Comparison of ENCODE assay signal across 8 cellular contexts in the genomic region with DNA sequence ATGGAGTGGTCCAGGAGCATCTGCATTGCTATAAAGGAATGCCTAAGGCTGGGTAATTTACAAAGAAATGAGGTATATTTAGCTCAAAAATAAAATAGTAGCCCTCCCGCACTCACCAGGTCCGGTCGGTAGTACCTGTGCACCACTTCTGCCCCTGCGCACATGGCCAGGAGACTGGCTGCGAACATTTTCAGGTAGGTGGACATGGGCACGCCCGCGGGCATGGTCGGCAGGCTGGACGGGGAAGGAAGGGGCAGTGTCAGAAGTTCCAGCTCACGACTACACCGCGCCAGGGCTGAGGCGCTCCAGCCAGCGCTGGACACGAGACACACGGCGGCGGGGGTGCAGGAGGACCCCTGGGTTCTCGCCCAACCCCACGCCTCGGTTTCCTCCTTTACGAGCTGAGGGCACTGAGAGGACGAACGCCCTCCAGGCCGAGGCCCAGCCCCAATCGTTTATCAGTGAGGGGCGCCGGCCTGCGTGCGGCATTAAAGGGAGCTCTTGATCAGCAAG. TPM values are rescaled to one million over a fixed set of nuclear protein-coding genes. Genes with fewer than 3 reads are reported as not detected.
DNase-seq lines count a peak whose midpoint lies in the region; ATAC-seq and TF ChIP-seq lines count a peak whose summit lies in the region.

No MANE protein-coding gene starts in this region.

- H3K27me3 ChIP-seq in WERI-Rb-1 (ENCODE audit: insufficient read depth, low read depth, severe bottlenecking): no peaks in the 10 kb centered on the region
- H3K27me3 ChIP-seq in gastroesophageal sphincter: no peaks in the 10 kb centered on the region
- no peaks in the 10 kb centered on the region for H3K27me3 ChIP-seq in parathyroid adenoma (ENCODE audit: control insufficient read depth, insufficient read depth, low read length)

- H3K36me3 ChIP-seq in WERI-Rb-1 (peaks cover 32% of the 10 kb centered on the region), gastroesophageal sphincter (peaks cover 0 to 30% of the 10 kb centered on the region in 2 donors), parathyroid adenoma (ENCODE audit: control insufficient read depth, insufficient read depth, low read length) (no peaks in the 10 kb centered on the region)

- H3K4me1 ChIP-seq in gastroesophageal sphincter (peaks cover 6 to 44% (median 13%) of the 10 kb centered on the region in 3 donors), parathyroid adenoma (peaks cover 10% of the 10 kb centered on the region)

- DNase-seq in WERI-Rb-1: no peak
- no peak for DNase-seq in cerebellar cortex (ENCODE audit: low spot score)
- no peak for DNase-seq in stimulated activated CD4-positive, alpha-beta T cell treated with anti-CD3 and anti-CD28 coated beads, Interleukin-2, amount 100 ng/mL, for 48 hours

- H3K4me3 ChIP-seq in WERI-Rb-1 (ENCODE audit: low read depth, low read length) (peak overlapping the region; percentile 97), gastroesophageal sphincter (peak overlapping the region; percentile 82 to 95), parathyroid adenoma (ENCODE audit: low read depth, low read length) (peak overlapping the region; percentile 78)

- peaks cover 11% of the 10 kb centered on the region for H3K79me2 ChIP-seq in parathyroid adenoma

- TF ChIP-seq CTCF in 22Rv1 (IDR thresholded peaks at IDR 0.05): no peak
- TF ChIP-seq CTCF in WERI-Rb-1 (IDR thresholded peaks at IDR 0.05; ENCODE audit: low read depth, low read length): no peak
- no peak for TF ChIP-seq CTCF in gastroesophageal sphincter (IDR thresholded peaks at IDR 0.05)
- no peak for TF ChIP-seq CTCF in parathyroid adenoma (IDR thresholded peaks at IDR 0.05)

- WGBS in gastroesophageal sphincter (ENCODE audit: low coverage in 1 of 2), 2 donors: 0 to 7% methylated on average over 6 to 7 of the region's 31 CpGs

- peak overlapping the region; percentile 8 for H3K9ac ChIP-seq in parathyroid adenoma

- peak overlapping the region; percentile 97 for H2AFZ ChIP-seq in parathyroid adenoma

- TF ChIP-seq EP300 in gastroesophageal sphincter (IDR thresholded peaks at IDR 0.05): no peak

- H3K9me3 ChIP-seq in WERI-Rb-1 (ENCODE audit: severe bottlenecking) (no peaks in the 10 kb centered on the region), gastroesophageal sphincter (no peaks in the 10 kb centered on the region), parathyroid adenoma (ENCODE audit: control insufficient read depth, low read length) (no peaks in the 10 kb centered on the region)

- H3K4me2 ChIP-seq in parathyroid adenoma (ENCODE audit: low read length): peak overlapping the region; percentile 99

- no peak for TF ChIP-seq POLR2A in gastroesophageal sphincter (IDR thresholded peaks at IDR 0.05)

- H3K27ac ChIP-seq in 22Rv1 (peak overlapping the region; percentile 96), WERI-Rb-1 (peak overlapping the region; percentile 85), gastroesophageal sphincter (peak overlapping the region; percentile 85 to 92 (median 90)), parathyroid adenoma (peak overlapping the region; percentile 97)

- ATAC-seq in GM18520 (IDR thresholded peaks at IDR 0.05; ENCODE audit: unreplicated experiment) (peak; percentile 4), HG03097 (IDR thresholded peaks at IDR 0.05; ENCODE audit: low FRiP score, unreplicated experiment) (peak; percentile 22), gastroesophageal sphincter (peak; percentile 35)

RNA-seq across cellular contexts. Expression of gene TDG, which starts 9.1 kb away (rescaled TPM):
- 10 to 100 TPM; 12.5 to 30.4 (median 21.3) TPM for total RNA-seq in gastroesophageal sphincter

RNA-seq across cellular contexts. Expression of gene HSP90B1, which starts 26.4 kb away (rescaled TPM):
- 100 to 1,000 TPM; 137 to 334 (median 231) TPM for total RNA-seq in gastroesophageal sphincter
